ENCODE assay signal across 20 cellular contexts in genomic region chr2:64863097-64863820, GRCh38.
DNase-seq lines count a peak whose midpoint lies in the region; ATAC-seq and TF ChIP-seq lines count a peak whose summit lies in the region.
"Had no signal": no experiment of that assay in that cellular context is flagged by ENCODE, and none has a peak within 500 bp of the region (broad histone marks: within the 10 kb centered on the region; RNA-seq: fewer than 3 reads in every experiment).

No MANE protein-coding gene starts in this region.

- no peak overlapping the region for H2BK5ac ChIP-seq in mesendoderm (ENCODE audit: low read length)

- no peak overlapping the region for H2BK15ac ChIP-seq in mesendoderm (replicated peaks; ENCODE audit: low read depth)

- H3F3A ChIP-seq in DOHH2 (ENCODE audit: control insufficient read depth, insufficient read depth) (peaks cover 39% of the 10 kb centered on the region), OCI-LY1 (ENCODE audit: insufficient read depth, low read length) (0 out of 2 replicates have a peak, but pooled peaks cover 7% of the 10 kb centered on the region)

- H2AK5ac ChIP-seq in mesendoderm (ENCODE audit: low read length) = no peak overlapping the region

- no peak overlapping the region for H2BK120ac ChIP-seq in mesendoderm (ENCODE audit: low read depth, low read length)

- H3K36me3 ChIP-seq in DOHH2 (ENCODE audit: control insufficient read depth, low read length) (no peaks in the 10 kb centered on the region), OCI-LY1 (ENCODE audit: insufficient read depth, low read length) (no peaks in the 10 kb centered on the region), mesendoderm (ENCODE audit: control insufficient read depth, insufficient read depth, low read length) (no peaks in the 10 kb centered on the region)
- H3K36me3 ChIP-seq: breast epithelium, heart left ventricle, left lung, thyroid gland had no signal

- H3K4ac ChIP-seq in mesendoderm (ENCODE audit: low read depth, low read length) = no peak overlapping the region

- peaks cover 76% of the 10 kb centered on the region for H3K4me1 ChIP-seq in DOHH2 (ENCODE audit: control insufficient read depth, low read length)
- H3K4me1 ChIP-seq in OCI-LY1 (ENCODE audit: insufficient read depth, low read length, severe bottlenecking) = peaks cover 88% of the 10 kb centered on the region
- H3K4me1 ChIP-seq in mesendoderm (ENCODE audit: control insufficient read depth, low read depth, low read length) = peaks cover 17% of the 10 kb centered on the region

- H3K18ac ChIP-seq in mesendoderm (ENCODE audit: low read length) = no peak overlapping the region

- H4K8ac ChIP-seq in mesendoderm (ENCODE audit: low read depth, low read length) = no peak overlapping the region

- H3K27ac ChIP-seq in DOHH2 (ENCODE audit: low read depth, low read length) (peak overlapping the region; percentile 45), OCI-LY1 (ENCODE audit: low read depth, low read length, poor library complexity, severe bottlenecking) (peak overlapping the region; percentile 94), mesendoderm (ENCODE audit: low read depth, low read length) (no peak overlapping the region)
- H3K27ac ChIP-seq: thyroid gland had no signal

- in situ Hi-C loops in KBM-7 (cut with MboI; ENCODE audit: low pct_unique_long_range_greater_than_20kb, low sequenced_read_pairs) = loop anchor here (25.0 kb wide), 1 partner anchor 226 kb away; no protein-coding TSS in a partner anchor

- H3K4me3 ChIP-seq in DOHH2 (ENCODE audit: low read length) (peak overlapping the region; percentile 18; the same call in 1 of the 2 replicates), OCI-LY1 (ENCODE audit: low read depth, low read length, poor library complexity, severe bottlenecking) (no peak overlapping the region), mesendoderm (ENCODE audit: low read length) (no peak overlapping the region)
- H3K4me3 ChIP-seq: breast epithelium, heart left ventricle, left lung, psoas muscle, thyroid gland had no signal

- DNase-seq in KBM-7 = peak; percentile 58
- peak; percentile 62 for DNase-seq in germinal center (ENCODE audit: low spot score)
- no peak for DNase-seq in iPS-NIHi11 (ENCODE audit: low spot score)
- DNase-seq in mesendoderm = no peak
- no peak for DNase-seq in NCI-H2196 (lab: John Stamatoyannopoulos, UW; ENCODE audit: unreplicated experiment)
- DNase-seq: CD8-positive, alpha-beta T cell; cortex of kidney; heart left ventricle; NCI-H1694; NCI-H2227 treated with DMSO at 0.1 percent for 48 hours; NCI-H774; psoas muscle; stimulated activated CD4-positive, alpha-beta T cell treated with anti-CD3 and anti-CD28 coated beads, Interleukin-2, amount 100 ng/mL, for 48 hours; stimulated activated naive CD8-positive, alpha-beta T cell treated with anti-CD3 and anti-CD28 coated beads, Interleukin-15, Interleukin-2, amounts not matched to agents 100 U/mL and 50 U/mL, for 24 hours; thyroid gland had no signal

- no peak for ATAC-seq in GM19324 (IDR thresholded peaks at IDR 0.05; ENCODE audit: low FRiP score, unreplicated experiment)
- ATAC-seq: CD8-positive, alpha-beta T cell; heart left ventricle; left lung; psoas muscle had no signal

- H3K79me2 ChIP-seq in DOHH2 (ENCODE audit: control insufficient read depth, low read length) (no peaks in the 10 kb centered on the region), OCI-LY1 (ENCODE audit: insufficient read depth, low read length) (no peaks in the 10 kb centered on the region), mesendoderm (ENCODE audit: control insufficient read depth, insufficient read depth, low read length) (no peaks in the 10 kb centered on the region)

- H3K4me2 ChIP-seq in DOHH2 (ENCODE audit: low read length) = peak overlapping the region; percentile 98
- H3K4me2 ChIP-seq in OCI-LY1 (ENCODE audit: low read length) = no peak overlapping the region
- no peak overlapping the region for H3K4me2 ChIP-seq in mesendoderm (ENCODE audit: low read length)

- no CpG with 5 or more reads among the region's 4 CpGs for WGBS in mesendoderm (ENCODE audit: extremely low coverage, insufficient coverage, low lambda C conversion rate)

- no peak overlapping the region for H3K56ac ChIP-seq in mesendoderm (ENCODE audit: low read length)

- H4K20me1 ChIP-seq in DOHH2 (ENCODE audit: control insufficient read depth, insufficient read depth, low read depth, low read length) (no peaks in the 10 kb centered on the region), OCI-LY1 (ENCODE audit: insufficient read depth, low read length) (no peaks in the 10 kb centered on the region)

- no peak overlapping the region for H2AFZ ChIP-seq in OCI-LY1 (ENCODE audit: low read length)

- H3K23ac ChIP-seq in mesendoderm (ENCODE audit: low read length) = no peak overlapping the region

- H3K9me3 ChIP-seq in DOHH2 (ENCODE audit: control insufficient read depth, insufficient read depth, low read length) (peaks cover 10% of the 10 kb centered on the region), OCI-LY1 (ENCODE audit: low read length) (no peaks in the 10 kb centered on the region; the same call in 1 of the 2 replicates)
- H3K9me3 ChIP-seq: breast epithelium, psoas muscle, thyroid gland had no signal

- TF ChIP-seq CTCF in DOHH2 (IDR thresholded peaks at IDR 0.05; ENCODE audit: low read depth, low read length, poor library complexity, severe bottlenecking) (no peak), OCI-LY1 (IDR thresholded peaks at IDR 0.05; ENCODE audit: low read length) (no peak)

- H3K9me2 ChIP-seq in DOHH2 (replicated peaks; ENCODE audit: control insufficient read depth, low read length) (no peaks in the 10 kb centered on the region), OCI-LY1 (ENCODE audit: low read depth, low read length) (no peaks in the 10 kb centered on the region)

- H4K5ac ChIP-seq in mesendoderm (ENCODE audit: low read length) = no peak overlapping the region

- peaks cover 10% of the 10 kb centered on the region; the same call in 1 of the 2 replicates for H3K27me3 ChIP-seq in DOHH2 (ENCODE audit: control insufficient read depth, low read length)
- no peaks in the 10 kb centered on the region for H3K27me3 ChIP-seq in OCI-LY1 (ENCODE audit: insufficient read depth, low read length)
- H3K27me3 ChIP-seq in mesendoderm (ENCODE audit: insufficient read depth, low read length, poor library complexity) = no peaks in the 10 kb centered on the region
- H3K27me3 ChIP-seq: breast epithelium, heart left ventricle, left lung, thyroid gland had no signal

- H3K9ac ChIP-seq in OCI-LY1 (ENCODE audit: low read length) (no peak overlapping the region; the same call in 1 of the 2 replicates), mesendoderm (ENCODE audit: low read length) (no peak overlapping the region)

- H3K79me1 ChIP-seq in mesendoderm (ENCODE audit: low read length) = no peaks in the 10 kb centered on the region

Comparison
In these comparisons a context has a peak if more than half of its experiments do, and no peak if none do; other contexts are left out.
1. DNase-seq: peak in KBM-7 (single experiment) and germinal center (single experiment); none in iPS-NIHi11 (single experiment), mesendoderm (single experiment) and NCI-H2196 (single experiment).